In the genomic region with DNA sequence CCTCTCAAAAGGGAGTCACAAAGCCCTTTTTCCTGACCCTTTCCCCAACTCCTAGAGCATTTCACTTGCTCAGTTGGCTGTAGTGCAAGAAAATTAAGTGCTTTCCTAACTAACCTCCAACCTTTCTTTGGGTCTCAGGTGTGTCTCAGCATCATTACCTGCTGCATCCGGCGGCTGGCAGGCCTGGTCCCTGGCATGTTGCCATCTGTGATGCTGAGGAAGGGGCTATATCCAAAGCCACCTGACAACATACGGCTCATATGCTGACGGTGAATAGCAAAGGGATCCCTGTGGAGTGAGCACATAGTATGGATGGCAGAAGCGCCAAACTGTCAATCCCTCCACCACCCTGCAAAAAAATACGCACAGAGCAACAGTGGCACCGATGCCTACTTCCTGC, we compare ENCODE assay signal across 7 cellular contexts. TPM values are rescaled to one million over a fixed set of nuclear protein-coding genes. Genes with fewer than 3 reads are reported as not detected.
A peak's percentile ranks its signal among the peaks of the same experiment; 100 is the strongest.
DNase-seq lines count a peak whose midpoint lies in the region; ATAC-seq and TF ChIP-seq lines count a peak whose summit lies in the region.

No MANE protein-coding gene starts in this region.

- H3K36me3 ChIP-seq in spleen: peaks cover 0 to 54% (median 46%) of the 10 kb centered on the region in 6 donors

- POLR2A ChIA-PET in activated B cell treated with CpG ODN at 0.5 μM for 24 hours (lab: Charles Lee): interaction anchor here (0.5 to 4.3 kb wide), 10 partner anchors 14 to 1279 kb away, joined by 3 to 94 read pairs (median 20); partner anchors contain the start of genes CDCA3, COPS7A, LPAR5 and PTMS

- intact Hi-C loops in activated B cell treated with CpG ODN at 0.5 μM for 24 hours (cut with micrococcal nuclease): loop anchor here (2.0 to 5.0 kb wide), 3 partner anchors 55 to 357 kb away; partner anchors contain the start of genes C12orf57, C1RL and RNU7-1
- intact Hi-C loops in spleen (cut with DNase I; ENCODE audit: low total_unique reads): loop anchor here (10.0 kb wide), 1 partner anchor 73 kb away; the partner anchor contains the start of genes GPR162 and P3H3

- H3K27me3 ChIP-seq in spleen (replicated peaks in 1 of 7): no peaks in the 10 kb centered on the region

- peak overlapping the region; percentile 100 for H3K27ac Mint-ChIP-seq in HFFc6
- peak overlapping the region; percentile 99 for H3K27ac Mint-ChIP-seq in activated B cell treated with CpG ODN at 0.5 μM for 24 hours
- peak overlapping the region; percentile 81 for H3K27ac Mint-ChIP-seq in glutamatergic neuron (ENCODE audit: unreplicated experiment)

- peak overlapping the region in 5 of 8 donors; percentile 97 to 99 (median 98) for H3K27ac ChIP-seq in spleen

- H3K4me1 Mint-ChIP-seq in HFFc6 (ENCODE audit: low read depth): peaks cover 27% of the 10 kb centered on the region
- peaks cover 20% of the 10 kb centered on the region for H3K4me1 Mint-ChIP-seq in activated B cell treated with CpG ODN at 0.5 μM for 24 hours
- peaks cover 13% of the 10 kb centered on the region for H3K4me1 Mint-ChIP-seq in glutamatergic neuron (ENCODE audit: low read depth, unreplicated experiment)

- peaks cover 16 to 37% (median 25%) of the 10 kb centered on the region in 6 donors for H3K4me1 ChIP-seq in spleen

- CTCF ChIA-PET in activated B cell treated with CpG ODN at 0.5 μM for 24 hours (lab: Charles Lee): interaction anchor here (2.6 to 3.7 kb wide), 2 partner anchors 14 to 73 kb away, joined by 15 to 64 read pairs; partner anchors contain the start of gene PTMS

- no peaks in the 10 kb centered on the region for H3K9me3 Mint-ChIP-seq in HFFc6
- H3K9me3 Mint-ChIP-seq in activated B cell treated with CpG ODN at 0.5 μM for 24 hours: no peaks in the 10 kb centered on the region
- peaks cover 8% of the 10 kb centered on the region for H3K9me3 Mint-ChIP-seq in glutamatergic neuron (ENCODE audit: unreplicated experiment)

- H3K4me3 ChIP-seq in spleen: peak overlapping the region in 4 of 8 donors; percentile 60 to 88 (median 62)

- TF ChIP-seq POLR2A in spleen (IDR thresholded peaks at IDR 0.05): no peak

- H3K4me3 Mint-ChIP-seq in HFFc6 (peak overlapping the region; percentile 96), activated B cell treated with CpG ODN at 0.5 μM for 24 hours (peak overlapping the region; percentile 93), glutamatergic neuron (ENCODE audit: unreplicated experiment) (peak overlapping the region; percentile 95)

- H3K9me3 ChIP-seq in spleen: no peaks in the 10 kb centered on the region

- H3K27me3 Mint-ChIP-seq in HFFc6 (ENCODE audit: insufficient read depth) (peaks cover 8% of the 10 kb centered on the region), activated B cell treated with CpG ODN at 0.5 μM for 24 hours (no peaks in the 10 kb centered on the region), glutamatergic neuron (ENCODE audit: unreplicated experiment) (peaks cover 8% of the 10 kb centered on the region)

- 81 to 91% (median 85%) methylated on average over 7 of the region's 7 CpGs for WGBS in spleen, 5 donors

- H3K36me3 Mint-ChIP-seq in HFFc6 (ENCODE audit: low read depth): peaks cover 36% of the 10 kb centered on the region
- peaks cover 48% of the 10 kb centered on the region for H3K36me3 Mint-ChIP-seq in activated B cell treated with CpG ODN at 0.5 μM for 24 hours (ENCODE audit: low read depth)
- H3K36me3 Mint-ChIP-seq in glutamatergic neuron (ENCODE audit: unreplicated experiment): peaks cover 14% of the 10 kb centered on the region

- ATAC-seq in activated B cell treated with CpG ODN at 0.5 μM for 24 hours (ENCODE audit: low read depth): no peak
- ATAC-seq in GM21825 (IDR thresholded peaks at IDR 0.05; ENCODE audit: unreplicated experiment): no peak
- ATAC-seq in HG02798 (IDR thresholded peaks at IDR 0.05; ENCODE audit: poor library complexity, unreplicated experiment): no peak

- DNase-seq in HFFc6 (no peak), activated B cell treated with CpG ODN at 0.5 μM for 24 hours (no peak), glutamatergic neuron (no peak), spleen (no peak)
- no peak for DNase-seq in stimulated activated CD4-positive, alpha-beta T cell treated with anti-CD3 and anti-CD28 coated beads, Interleukin-4, amount 100 ng/mL, for 24 hours

- TF ChIP-seq CTCF in HFFc6 (IDR thresholded peaks at IDR 0.05) (no peak), activated B cell treated with CpG ODN at 0.5 μM for 24 hours (IDR thresholded peaks at IDR 0.05) (no peak), glutamatergic neuron (IDR thresholded peaks at IDR 0.05; ENCODE audit: partially characterized antibody, unreplicated experiment) (no peak), spleen (IDR thresholded peaks at IDR 0.05 in 8 of 11, conservative IDR thresholded peaks at IDR 0.05 in 3 of 11) (no peak)

RNA-seq across cellular contexts. Expression of gene MLF2, which starts 1.2 kb away (rescaled TPM):
- 100 to 1,000 TPM; 273 to 329 (median 298) TPM for total RNA-seq in HFFc6 (2021; fragmentation: NEBNext Ultra II Directional; extraction: Animal tissue kit (Norgen Biotek cat#: 25700))
- total RNA-seq in activated B cell treated with CpG ODN at 0.5 μM for 24 hours: 102 and 105 TPM in 2 replicates
- 228 TPM for total RNA-seq in glutamatergic neuron (ENCODE audit: unreplicated experiment)
- total RNA-seq in spleen: 100 to 1,000 TPM in 5 of 7 donors, 10 to 100 TPM in 2; 85.4 to 123 (median 104) TPM
- polyA plus RNA-seq in spleen: 100 to 1,000 TPM in 2 of 3 donors, 10 to 100 TPM in 1; 78.0 to 116 (median 101) TPM

RNA-seq across cellular contexts. Expression of gene PTMS, which starts 14.4 kb away (rescaled TPM):
- total RNA-seq in HFFc6 (2021; fragmentation: NEBNext Ultra II Directional; extraction: Animal tissue kit (Norgen Biotek cat#: 25700)): 100 to 1,000 TPM; 423 to 607 (median 561) TPM
- total RNA-seq in activated B cell treated with CpG ODN at 0.5 μM for 24 hours: 4.8 and 6.4 TPM in 2 replicates
- 966 TPM for total RNA-seq in glutamatergic neuron (ENCODE audit: unreplicated experiment)
- 100 to 1,000 TPM in 1 of 7 donors, 10 to 100 TPM in 6; 47.4 to 130 (median 89.1) TPM for total RNA-seq in spleen
- polyA plus RNA-seq in spleen: 100 to 1,000 TPM in 2 of 3 donors, 10 to 100 TPM in 1; 70.5 to 169 (median 102) TPM

RNA-seq across cellular contexts. Expression of gene LAG3, which starts 20.6 kb away (rescaled TPM):
- total RNA-seq in HFFc6 (2021; fragmentation: NEBNext Ultra II Directional; extraction: Animal tissue kit (Norgen Biotek cat#: 25700)): under 1 TPM; 0.15 to 0.64 (median 0.50) TPM
- total RNA-seq in activated B cell treated with CpG ODN at 0.5 μM for 24 hours (0.12 TPM in 1 of 2 replicates, not detected in the other), glutamatergic neuron (ENCODE audit: unreplicated experiment) (7.3 TPM), spleen (10 to 100 TPM in 6 of 7 donors, 1 to 10 TPM in 1; 9.4 to 29.4 (median 17.9) TPM)
- 1 to 10 TPM; 3.7 to 4.7 (median 4.5) TPM for polyA plus RNA-seq in spleen

RNA-seq across cellular contexts. Expression of gene COPS7A, which starts 27.9 kb away (rescaled TPM):
- 100 to 1,000 TPM; 103 to 122 (median 108) TPM for total RNA-seq in HFFc6 (2021; fragmentation: NEBNext Ultra II Directional; extraction: Animal tissue kit (Norgen Biotek cat#: 25700))
- total RNA-seq in activated B cell treated with CpG ODN at 0.5 μM for 24 hours (28.1 and 35.8 TPM in 2 replicates), glutamatergic neuron (ENCODE audit: unreplicated experiment) (25.9 TPM), spleen (10 to 100 TPM; 40.5 to 61.9 (median 49.9) TPM)
- 10 to 100 TPM; 29.6 to 50.6 (median 33.7) TPM for polyA plus RNA-seq in spleen

RNA-seq across cellular contexts. Expression of gene CD4, which starts 37.6 kb away (rescaled TPM):
- under 1 TPM in 3 of 6 experiments, not detected in 3; 0.11 to 0.25 (median 0.11) TPM for total RNA-seq in HFFc6 (2021; fragmentation: NEBNext Ultra II Directional; extraction: Animal tissue kit (Norgen Biotek cat#: 25700))
- 0.22 and 0.32 TPM in 2 replicates for total RNA-seq in activated B cell treated with CpG ODN at 0.5 μM for 24 hours
- total RNA-seq in glutamatergic neuron (ENCODE audit: unreplicated experiment): 0.17 TPM
- total RNA-seq in spleen: 100 to 1,000 TPM; 104 to 207 (median 180) TPM
- 10 to 100 TPM; 21.8 to 32.8 (median 23.3) TPM for polyA plus RNA-seq in spleen
